Comparison of ENCODE assay signal across 18 cellular contexts in the genomic region with DNA sequence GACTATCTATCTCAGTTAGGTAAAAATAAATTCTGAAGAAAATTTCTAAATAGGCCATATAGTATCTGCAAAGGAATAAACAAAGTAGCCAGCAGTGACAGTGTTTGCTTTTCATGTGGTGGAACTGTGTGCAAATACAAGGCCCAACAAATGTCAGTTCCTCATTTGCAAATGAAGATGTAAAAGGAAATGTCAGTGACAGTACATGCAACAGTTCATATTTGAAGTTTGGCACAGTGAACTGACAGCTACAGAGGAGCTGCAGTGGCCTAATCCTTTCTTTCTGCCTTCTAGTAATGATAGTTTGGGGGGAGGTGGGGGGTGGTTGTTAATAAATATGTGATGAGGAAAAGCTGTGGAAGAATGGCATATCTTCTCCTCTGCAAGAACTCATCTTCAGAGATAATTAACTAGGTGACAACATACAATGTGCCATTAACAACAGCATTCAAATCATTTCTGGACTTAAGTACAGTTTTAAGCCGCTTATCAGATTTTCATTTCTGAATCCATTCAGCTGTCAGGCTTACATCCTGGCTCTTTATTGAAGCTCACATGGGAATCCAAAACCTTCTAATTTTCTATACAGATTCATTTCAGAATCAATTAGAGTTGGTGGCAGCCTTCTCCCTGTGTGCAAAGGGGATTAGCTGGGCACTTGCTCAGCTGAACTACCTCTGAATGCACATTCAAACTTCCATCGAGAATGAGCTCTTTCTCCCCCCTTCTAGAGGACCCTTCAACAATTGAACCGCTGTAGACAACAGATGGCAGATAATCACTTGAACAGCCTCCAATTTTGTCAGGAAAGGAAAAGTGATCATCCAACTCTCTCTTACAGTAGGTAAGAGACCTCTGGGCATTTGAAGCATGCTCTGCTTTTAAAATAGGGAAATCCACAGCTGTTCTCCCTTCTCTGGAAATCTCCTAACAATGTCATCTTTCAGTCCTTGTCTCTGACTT.
DNase-seq lines count a peak whose midpoint lies in the region; ATAC-seq, FAIRE-seq and TF ChIP-seq lines count a peak whose summit lies in the region.
"Had no signal": no experiment of that assay in that cellular context is flagged by ENCODE, and none has a peak within 500 bp of the region (broad histone marks: within the 10 kb centered on the region; RNA-seq: fewer than 3 reads in every experiment).

No MANE protein-coding gene starts in this region.

- no peak for TF ChIP-seq POLR2A in GM12892 (IDR thresholded peaks at IDR 0.05; ENCODE audit: low read depth, low read length)

- ATAC-seq in GM21447 (IDR thresholded peaks at IDR 0.05; ENCODE audit: unreplicated experiment): no peak
- ATAC-seq in HG03432 (IDR thresholded peaks at IDR 0.05; ENCODE audit: unreplicated experiment): no peak
- ATAC-seq: activated T-cell treated with anti-CD3 and anti-CD28 coated beads, Interleukin-2, amount 50 U/mL, for 72 hours; heart left ventricle; left lung; naive thymus-derived CD8-positive, alpha-beta T cell had no signal

- no peak for FAIRE-seq in GM12892 (lab: Jason Lieb, UNC)
- FAIRE-seq: colon had no signal

- DNase-seq in DMS53 (lab: John Stamatoyannopoulos, UW): peak; percentile 70
- peak; percentile 97 for DNase-seq in NCI-H1436 treated with DMSO at 0.1 percent for 48 hours (lab: John Stamatoyannopoulos, UW)
- DNase-seq in NCI-H69 (lab: John Stamatoyannopoulos, UW): peak; percentile 98
- peak; percentile 12 for DNase-seq in cerebellum (ENCODE audit: low spot score)
- DNase-seq in COR-L47 (lab: John Stamatoyannopoulos, UW): no peak
- no peak for DNase-seq in GM12892 (ENCODE audit: insufficient read length)
- DNase-seq: activated CD4-positive, alpha-beta T cell treated with anti-CD3 and anti-CD28 coated beads for 48 hours; activated T-cell treated with anti-CD3 and anti-CD28 coated beads, Interleukin-2, amount 50 U/mL, for 72 hours; amniotic stem cell; BE2C; erythroblast; heart left ventricle; KBM-7; left lung; naive thymus-derived CD8-positive, alpha-beta T cell had no signal

Comparison
In these comparisons a context has a peak if more than half of its experiments do, and no peak if none do; other contexts are left out.
1. DNase-seq: peak in DMS53 (single experiment), NCI-H1436 treated with DMSO at 0.1 percent for 48 hours (single experiment), NCI-H69 (single experiment) and cerebellum (single experiment); none in COR-L47 (single experiment) and GM12892 (single experiment).